ENCODE assay signal across 20 cellular contexts in genomic region chr18:10401489-10401888, GRCh38. TPM values are rescaled to one million over a fixed set of nuclear protein-coding genes. Genes with fewer than 3 reads are reported as not detected.
DNase-seq lines count a peak whose midpoint lies in the region; ATAC-seq, FAIRE-seq and TF ChIP-seq lines count a peak whose summit lies in the region.
"Had no signal": no experiment of that assay in that cellular context is flagged by ENCODE, and none has a peak within 500 bp of the region (broad histone marks: within the 10 kb centered on the region; RNA-seq: fewer than 3 reads in every experiment).

No MANE protein-coding gene starts in this region.

- no peaks in the 10 kb centered on the region for H3K36me3 ChIP-seq in keratinocyte (ENCODE audit: control insufficient read depth in 2 of 2, extremely low read depth in 1 of 2, insufficient read depth in 2 of 2, low read length in 2 of 2)
- H3K36me3 ChIP-seq in pancreas = no peaks in the 10 kb centered on the region
- H3K36me3 ChIP-seq in effector memory CD4-positive, alpha-beta T cell (ENCODE audit: control insufficient read depth, insufficient read depth, low read length) = no peaks in the 10 kb centered on the region
- H3K36me3 ChIP-seq: neutrophil, vagina had no signal

- no peaks in the 10 kb centered on the region for H3K27me3 ChIP-seq in keratinocyte (ENCODE audit: control insufficient read depth, extremely low read depth, insufficient read depth, low read length)
- no peaks in the 10 kb centered on the region for H3K27me3 ChIP-seq in pancreas
- H3K27me3 ChIP-seq in effector memory CD4-positive, alpha-beta T cell (replicated peaks; ENCODE audit: control insufficient read depth, insufficient read depth, low read length, poor library complexity, severe bottlenecking) = no peaks in the 10 kb centered on the region
- peaks cover 0 to 4% (median 0%) of the 10 kb centered on the region in 45 donors for H3K27me3 ChIP-seq in dorsolateral prefrontal cortex
- H3K27me3 ChIP-seq: hepatocyte, vagina had no signal

- H3K4me2 ChIP-seq in keratinocyte (ENCODE audit: control insufficient read depth, extremely low read depth, insufficient read depth, low read depth, low read length) = no peak overlapping the region
- H3K4me2 ChIP-seq: hepatocyte had no signal

- intact Hi-C loops in pancreas (cut with DNase I) (no loop called here), dorsolateral prefrontal cortex (cut with DNase I) (loop anchor here (5.0 kb wide), 1 partner anchor 41 kb away; no protein-coding TSS in a partner anchor)

- H3K4me3 ChIP-seq in keratinocyte (ENCODE audit: control insufficient read depth in 2 of 3, extremely low read depth in 1 of 3, insufficient read depth in 2 of 3, low read depth in 1 of 3, low read length in 3 of 3) (no peak overlapping the region), pancreas (no peak overlapping the region), dorsolateral prefrontal cortex (peak overlapping the region in 2 of 59 donors; percentile 9 to 32)
- no peak overlapping the region for H3K4me3 ChIP-seq in effector memory CD4-positive, alpha-beta T cell (ENCODE audit: insufficient read depth, low read depth, low read length, poor library complexity, severe bottlenecking)
- H3K4me3 ChIP-seq: hepatocyte, vagina had no signal

- no peaks in the 10 kb centered on the region for H3K9me3 ChIP-seq in keratinocyte (ENCODE audit: control insufficient read depth, low read depth, low read length)
- H3K9me3 ChIP-seq in pancreas = no peaks in the 10 kb centered on the region
- no peaks in the 10 kb centered on the region for H3K9me3 ChIP-seq in effector memory CD4-positive, alpha-beta T cell (ENCODE audit: control insufficient read depth, low read length)
- H3K9me3 ChIP-seq: neutrophil, vagina had no signal

- peak; percentile 46 for DNase-seq in EH (ENCODE audit: low read depth)
- peak; percentile 10 for DNase-seq in amniotic epithelial cell (ENCODE audit: low read depth)
- DNase-seq in keratinocyte (ENCODE audit: low read depth, low spot score) = no peak
- peak in 1 of 6 donors; percentile 20 for DNase-seq in pancreas
- no peak for DNase-seq in effector memory CD4-positive, alpha-beta T cell
- DNase-seq in dorsolateral prefrontal cortex = no peak
- no peak for DNase-seq in AML-193 (lab: John Stamatoyannopoulos, UW)
- DNase-seq: activated CD4-positive, alpha-beta T cell treated with anti-CD3 and anti-CD28 coated beads, Interleukin-2, amount 10 ng/mL, durations not matched to agents 24 days and 14 days; amniotic stem cell; CD8-positive, alpha-beta memory T cell; cerebellar nuclear complex; DMS53; effector memory CD8-positive, alpha-beta T cell; islet precursor cell; MV-4-11; NCI-H2029 had no signal

- FAIRE-seq in keratinocyte (lab: Jason Lieb, UNC) = peak; percentile 53
- no peak for FAIRE-seq in pancreas (lab: Jason Lieb, UNC)

- no peak for TF ChIP-seq CTCF in keratinocyte (optimal IDR thresholded peaks at IDR 0.05 in 1 of 3, IDR thresholded peaks at IDR 0.05 in 1 of 3, conservative IDR thresholded peaks at IDR 0.05 in 1 of 3; ENCODE audit: extremely low read depth in 1 of 3, insufficient read depth in 2 of 3, low read length in 3 of 3)
- TF ChIP-seq CTCF in pancreas (IDR thresholded peaks at IDR 0.05) = no peak
- TF ChIP-seq CTCF in dorsolateral prefrontal cortex (IDR thresholded peaks at IDR 0.05 in 54 of 56, conservative IDR thresholded peaks at IDR 0.05 in 2 of 56; ENCODE audit: low read depth in 1 of 56, partially characterized antibody in 56 of 56) = no peak

- no peak overlapping the region for H2AFZ ChIP-seq in keratinocyte (ENCODE audit: control insufficient read depth, low read length)
- H2AFZ ChIP-seq: hepatocyte had no signal

- dilution Hi-C loops in keratinocyte (cut with MboI; ENCODE audit: extremely low pct_ligation_motif_present, low sequenced_read_pairs) = no loop called here

- no peaks in the 10 kb centered on the region for H3K79me2 ChIP-seq in keratinocyte (ENCODE audit: control insufficient read depth, insufficient read depth, low read length)
- H3K79me2 ChIP-seq: hepatocyte had no signal

- H3K9ac ChIP-seq in keratinocyte (ENCODE audit: control insufficient read depth, extremely low read depth, insufficient read depth, low read length) = no peak overlapping the region

- H3K4me1 ChIP-seq in keratinocyte (ENCODE audit: control insufficient read depth, extremely low read depth, insufficient read depth, low read length) = peaks cover 9% of the 10 kb centered on the region
- H3K4me1 ChIP-seq in pancreas = peaks cover 0 to 5% (median 0%) of the 10 kb centered on the region in 3 donors
- no peaks in the 10 kb centered on the region for H3K4me1 ChIP-seq in effector memory CD4-positive, alpha-beta T cell (ENCODE audit: control insufficient read depth, insufficient read depth, low read length, poor library complexity, severe bottlenecking)

- 28 to 35% methylated on average over 4 of the region's 5 CpGs for WGBS in pancreas, 2 donors

- H3K27ac ChIP-seq in keratinocyte (ENCODE audit: control insufficient read depth, insufficient read depth, low read length) (no peak overlapping the region), pancreas (no peak overlapping the region), dorsolateral prefrontal cortex (no peak overlapping the region)
- H3K27ac ChIP-seq in effector memory CD4-positive, alpha-beta T cell (ENCODE audit: insufficient read depth, low read length, poor library complexity, severe bottlenecking) = no peak overlapping the region
- H3K27ac ChIP-seq: hepatocyte, neutrophil, vagina had no signal

- peak in 3 of 4 donors; percentile 51 to 69 (median 55) for ATAC-seq in pancreas
- ATAC-seq in HG03439 (IDR thresholded peaks at IDR 0.05; ENCODE audit: unreplicated experiment) = no peak
- ATAC-seq: effector memory CD8-positive, alpha-beta T cell had no signal

- H3K9me1 ChIP-seq in keratinocyte (ENCODE audit: control insufficient read depth, extremely low read depth, insufficient read depth, low read length) = no peaks in the 10 kb centered on the region

- no peaks in the 10 kb centered on the region for H4K20me1 ChIP-seq in keratinocyte (ENCODE audit: control insufficient read depth, extremely low read depth, insufficient read depth, low read length)

RNA-seq across cellular contexts. Expression of gene APCDD1, which starts 52.9 kb away (rescaled TPM):
- 1.4 to 17.2 TPM (median 8.5 TPM) in 3 replicates for polyA plus RNA-seq in keratinocyte
- 1.9 TPM for polyA plus RNA-seq in keratinocyte (2011; ENCODE audit: low read depth)
- 3.0 and 3.3 TPM in 2 replicates for polyA plus RNA-seq in keratinocyte (2011; cell fraction: cytosol; rRNA removed)
- polyA plus RNA-seq in keratinocyte (2011; cell fraction: nucleus; rRNA removed) = 2.6 and 3.5 TPM in 2 replicates
- 2.4 and 10.5 TPM in 2 replicates for polyA plus RNA-seq in keratinocyte (2012; ENCODE audit: low replicate concordance)
- 0.49 to 11.2 TPM (median 4.6 TPM) in 3 replicates for polyA minus RNA-seq in keratinocyte
- polyA minus RNA-seq in keratinocyte (2011; cell fraction: cytosol; rRNA and poly(A)+ RNA removed) = 4.8 TPM
- 0.54 and 3.4 TPM in 2 replicates for polyA minus RNA-seq in keratinocyte (2011; cell fraction: nucleus; rRNA and poly(A)+ RNA removed)
- total RNA-seq in pancreas = 10 to 100 TPM in 5 of 6 donors, 1 to 10 TPM in 1; 6.0 to 31.1 (median 19.8) TPM
- 10 to 100 TPM in 1 of 2 donors, 1 to 10 TPM in 1; 5.6 to 10.2 TPM for polyA plus RNA-seq in pancreas
- 100 to 1,000 TPM in 6 of 120 experiments, 10 to 100 TPM in 114; 20.1 to 134 (median 52.7) TPM for total RNA-seq in dorsolateral prefrontal cortex
- total RNA-seq: activated CD4-positive, alpha-beta T cell treated with anti-CD3 and anti-CD28 coated beads, Interleukin-2, amount 10 ng/mL, durations not matched to agents 24 days and 14 days; CD8-positive, alpha-beta memory T cell had no signal
- polyA plus RNA-seq: CD8-positive, alpha-beta memory T cell had no signal

Comparison
In these comparisons a context has a peak if more than half of its experiments do, and no peak if none do; other contexts are left out.
1. DNase-seq: peak in EH (single experiment) and amniotic epithelial cell (single experiment); none in keratinocyte (single experiment), effector memory CD4-positive, alpha-beta T cell (0 of 3), dorsolateral prefrontal cortex (0 of 10) and AML-193 (0 of 2).
2. intact Hi-C loops: an anchor here in dorsolateral prefrontal cortex (5.0 kb wide); none called in pancreas.